In genomic region chr18:57631697-57632096, GRCh38 we compare ENCODE assay signal across 10 cellular contexts. TPM values are rescaled to one million over a fixed set of nuclear protein-coding genes. Genes with fewer than 3 reads are reported as not detected.
A peak's percentile ranks its signal among the peaks of the same experiment; 100 is the strongest.
DNase-seq lines count a peak whose midpoint lies in the region; ATAC-seq and TF ChIP-seq lines count a peak whose summit lies in the region.
"Had no signal": no experiment of that assay in that cellular context is flagged by ENCODE, and none has a peak within 500 bp of the region (broad histone marks: within the 10 kb centered on the region; RNA-seq: fewer than 3 reads in every experiment).

No MANE protein-coding gene starts in this region.

- H3K4me1 Mint-ChIP-seq in activated T-cell treated with anti-CD3 and anti-CD28 coated beads, Interleukin-2, amount 50 U/mL, for 4 hours (ENCODE audit: low read depth): peaks cover 21% of the 10 kb centered on the region
- peaks cover 25% of the 10 kb centered on the region for H3K4me1 Mint-ChIP-seq in brain

- H3K36me3 ChIP-seq in skeletal muscle satellite cell (ENCODE audit: insufficient read depth, low read length): no peaks in the 10 kb centered on the region
- H3K36me3 ChIP-seq: BE2C had no signal

- no peaks in the 10 kb centered on the region for H3K27me3 Mint-ChIP-seq in activated T-cell treated with anti-CD3 and anti-CD28 coated beads, Interleukin-2, amount 50 U/mL, for 4 hours (ENCODE audit: low read depth)
- no peaks in the 10 kb centered on the region for H3K27me3 Mint-ChIP-seq in brain

- H3K4me3 ChIP-seq in skeletal muscle satellite cell (ENCODE audit: low read length): no peak overlapping the region

- H3K4me1 ChIP-seq in skeletal muscle satellite cell (ENCODE audit: control insufficient read depth, insufficient read depth, low read length): peaks cover 13% of the 10 kb centered on the region
- H3K4me1 ChIP-seq: BE2C had no signal

- DNase-seq in activated T-cell treated with anti-CD3 and anti-CD28 coated beads, Interleukin-2, amount 50 U/mL, for 4 hours: no peak
- no peak for DNase-seq in activated T-cell treated with anti-CD3 and anti-CD28 coated beads for 4 hours
- no peak for DNase-seq in omental fat pad (ENCODE audit: low spot score)
- DNase-seq in cerebellum (ENCODE audit: low spot score): no peak
- DNase-seq: BE2C, NCI-H1417 treated with DMSO at 0.1 percent for 48 hours had no signal

- H3K36me3 Mint-ChIP-seq in activated T-cell treated with anti-CD3 and anti-CD28 coated beads, Interleukin-2, amount 50 U/mL, for 4 hours (ENCODE audit: insufficient read depth): peaks cover 2% of the 10 kb centered on the region
- H3K36me3 Mint-ChIP-seq in brain: peaks cover 9% of the 10 kb centered on the region

- H3K27ac Mint-ChIP-seq in brain: peak overlapping the region in 3 of 5 experiments; percentile 10 to 39 (median 15)

- no peaks in the 10 kb centered on the region for H3K27me3 ChIP-seq in skeletal muscle satellite cell (ENCODE audit: control insufficient read depth, insufficient read depth, low read length)
- H3K27me3 ChIP-seq: BE2C had no signal

- H3K9ac ChIP-seq in skeletal muscle satellite cell (ENCODE audit: low read depth, low read length): no peak overlapping the region

- H3K9me3 ChIP-seq in skeletal muscle satellite cell (replicated peaks; ENCODE audit: low read length): no peaks in the 10 kb centered on the region
- H3K9me3 ChIP-seq: BE2C had no signal

- TF ChIP-seq CTCF in brain (conservative IDR thresholded peaks at IDR 0.05): no peak
- TF ChIP-seq CTCF in omental fat pad (IDR thresholded peaks at IDR 0.05): no peak

- H3K4me2 ChIP-seq in skeletal muscle satellite cell (ENCODE audit: low read length): peak overlapping the region; percentile 88

- H3K9me3 Mint-ChIP-seq in activated T-cell treated with anti-CD3 and anti-CD28 coated beads, Interleukin-2, amount 50 U/mL, for 4 hours: no peaks in the 10 kb centered on the region
- H3K9me3 Mint-ChIP-seq in brain: peaks cover 3 to 8% (median 6%) of the 10 kb centered on the region in 5 experiments

- ATAC-seq in activated T-cell treated with anti-CD3 and anti-CD28 coated beads, Interleukin-2, amount 50 U/mL, for 4 hours: no peak
- ATAC-seq in HG03159 (IDR thresholded peaks at IDR 0.05; ENCODE audit: unreplicated experiment): peak; percentile 1
- ATAC-seq in omental fat pad (ENCODE audit: low FRiP score): no peak
- ATAC-seq in GM18511 (IDR thresholded peaks at IDR 0.05; ENCODE audit: unreplicated experiment): no peak

- H3K4me3 Mint-ChIP-seq in activated T-cell treated with anti-CD3 and anti-CD28 coated beads, Interleukin-2, amount 50 U/mL, for 4 hours: peak overlapping the region; percentile 97
- peak overlapping the region; percentile 45 to 79 (median 67) for H3K4me3 Mint-ChIP-seq in brain

RNA-seq across cellular contexts. Expression of gene NARS1, which starts 10.1 kb away (rescaled TPM):
- total RNA-seq in activated T-cell treated with anti-CD3 and anti-CD28 coated beads, Interleukin-2, amount 50 U/mL, for 4 hours: 100 to 1,000 TPM; 142 to 152 (median 151) TPM
- polyA plus RNA-seq in brain (ENCODE audit: insufficient read depth, low read depth, low replicate concordance): 106 TPM
- total RNA-seq in skeletal muscle satellite cell (2012; rRNA removed): 149 and 180 TPM in 2 replicates
- 100 to 1,000 TPM in 3 of 4 donors, 10 to 100 TPM in 1; 88.9 to 122 (median 112) TPM for total RNA-seq in omental fat pad
- 78.8 TPM for total RNA-seq in cerebellum

RNA-seq across cellular contexts. Expression of gene FECH, which starts 45.2 kb away (rescaled TPM):
- 10 to 100 TPM; 14.7 to 18.7 (median 17.8) TPM for total RNA-seq in activated T-cell treated with anti-CD3 and anti-CD28 coated beads, Interleukin-2, amount 50 U/mL, for 4 hours
- polyA plus RNA-seq in brain (ENCODE audit: insufficient read depth, low read depth, low replicate concordance): 25.8 TPM
- total RNA-seq in skeletal muscle satellite cell (2012; rRNA removed): 21.0 and 31.9 TPM in 2 replicates
- total RNA-seq in omental fat pad (10 to 100 TPM; 22.3 to 53.0 (median 31.7) TPM), cerebellum (21.3 TPM)
